Comparison of ENCODE assay signal across 22 cellular contexts in genomic region chr4:156939151-156939550, GRCh38. TPM values are rescaled to one million over a fixed set of nuclear protein-coding genes. Genes with fewer than 3 reads are reported as not detected.
A peak's percentile ranks its signal among the peaks of the same experiment; 100 is the strongest.
DNase-seq lines count a peak whose midpoint lies in the region; ATAC-seq, FAIRE-seq and TF ChIP-seq lines count a peak whose summit lies in the region.
"Had no signal": no experiment of that assay in that cellular context is flagged by ENCODE, and none has a peak within 500 bp of the region (broad histone marks: within the 10 kb centered on the region; RNA-seq: fewer than 3 reads in every experiment).

No MANE protein-coding gene starts in this region.

- H3K9me3 ChIP-seq in SK-N-SH, result no peaks in the 10 kb centered on the region
- H3K9me3 ChIP-seq in smooth muscle cell (replicated peaks; ENCODE audit: low read depth), result no peaks in the 10 kb centered on the region

- in situ Hi-C loops in astrocyte of the spinal cord (cut with HindIII; ENCODE audit: low sequenced_read_pairs), result no loop called here

- peaks cover 0 to 15% of the 10 kb centered on the region in 2 experiments for H3K36me3 ChIP-seq in SK-N-SH (replicated peaks in 1 of 2; ENCODE audit: control insufficient read depth in 1 of 2, insufficient read depth in 2 of 2, low read length in 1 of 2)
- H3K36me3 ChIP-seq in smooth muscle cell (ENCODE audit: low read depth), result no peaks in the 10 kb centered on the region

- H3K9me2 ChIP-seq in SK-N-SH, result no peaks in the 10 kb centered on the region

- FAIRE-seq in frontal cortex (lab: Jason Lieb, UNC), result no peak
- FAIRE-seq: GM12878, GM19239, HepG2 had no signal

- no peak for TF ChIP-seq RAD21 in SK-N-SH (IDR thresholded peaks at IDR 0.05; ENCODE audit: low read length)

- CTCF ChIA-PET in SK-N-SH (lab: Yijun Ruan, JAX), result no interaction called here

- TF ChIP-seq EP300 in SK-N-SH (IDR thresholded peaks at IDR 0.05; ENCODE audit: borderline replicate concordance in 1 of 2, low read depth in 1 of 2, low read length in 1 of 2), result no peak

- no peaks in the 10 kb centered on the region for H4K20me1 ChIP-seq in SK-N-SH (ENCODE audit: insufficient read depth)
- no peaks in the 10 kb centered on the region for H4K20me1 ChIP-seq in smooth muscle cell (ENCODE audit: low read depth)

- H2AFZ ChIP-seq in SK-N-SH (ENCODE audit: low read depth), result no peak overlapping the region
- H2AFZ ChIP-seq in smooth muscle cell (ENCODE audit: low read depth), result no peak overlapping the region
- H2AFZ ChIP-seq: GM23338 had no signal

- H3F3A ChIP-seq in SK-N-SH (replicated peaks; ENCODE audit: insufficient read depth) (peaks cover 31% of the 10 kb centered on the region), smooth muscle cell (ENCODE audit: low read depth) (peaks cover 3% of the 10 kb centered on the region)

- DNase-seq in SK-N-SH, result no peak
- peak; percentile 57 for DNase-seq in astrocyte of the spinal cord (ENCODE audit: low read depth, low spot score)
- DNase-seq in epithelial cell of esophagus (ENCODE audit: low read depth), result peak; percentile 58
- no peak for DNase-seq in smooth muscle cell (lab: John Stamatoyannopoulos, UW; ENCODE audit: unreplicated experiment)
- DNase-seq in frontal cortex (ENCODE audit: low spot score in 2 of 2), result no peak
- DNase-seq in superior temporal gyrus (ENCODE audit: extremely low spot score), result no peak
- DNase-seq: CD8-positive, alpha-beta T cell; DMS53; EL; KG1; NCI-H1694 treated with DMSO at 0.1 percent for 48 hours; NCI-H226; NCI-H524 treated with DMSO at 0.1 percent for 48 hours; SHP77 treated with DMSO at 0.1 percent for 48 hours had no signal

- TF ChIP-seq CTCF in SK-N-SH (IDR thresholded peaks at IDR 0.05) (no peak), astrocyte of the spinal cord (IDR thresholded peaks at IDR 0.05; ENCODE audit: low read depth, low read length) (no peak), epithelial cell of esophagus (IDR thresholded peaks at IDR 0.05; ENCODE audit: insufficient read depth, low read depth, low read length, missing control alignments) (no peak), smooth muscle cell (IDR thresholded peaks at IDR 0.05; ENCODE audit: borderline replicate concordance, insufficient read depth, poor library complexity, severe bottlenecking) (no peak)

- ATAC-seq in SK-N-SH treated with all-trans-retinoic acid at 6 μM for 48 hours, result no peak
- no peak for ATAC-seq in GM21528 (IDR thresholded peaks at IDR 0.05; ENCODE audit: low FRiP score, unreplicated experiment)
- ATAC-seq: CD8-positive, alpha-beta T cell; GM12878; GM23338; HCT116; HepG2 had no signal

- H3K27me3 ChIP-seq in SK-N-SH (ENCODE audit: insufficient read depth) (no peaks in the 10 kb centered on the region), smooth muscle cell (ENCODE audit: low read depth) (no peaks in the 10 kb centered on the region)

- POLR2A ChIA-PET in SK-N-SH (lab: Yijun Ruan, JAX), result no interaction called here

- no peak overlapping the region for H3K4me3 ChIP-seq in SK-N-SH (ENCODE audit: low read depth in 2 of 2, low read length in 1 of 2)
- H3K4me3 ChIP-seq in astrocyte of the spinal cord (ENCODE audit: low read depth, low read length), result no peak overlapping the region
- no peak overlapping the region for H3K4me3 ChIP-seq in epithelial cell of esophagus (ENCODE audit: low read length)
- H3K4me3 ChIP-seq in smooth muscle cell, result no peak overlapping the region
- H3K4me3 ChIP-seq: GM12878, GM23338 had no signal

- H3K9ac ChIP-seq in SK-N-SH (peak overlapping the region; percentile 2; the same call in 1 of the 2 replicates), smooth muscle cell (ENCODE audit: low read depth) (no peak overlapping the region)

- H3K27ac ChIP-seq in SK-N-SH (ENCODE audit: low read depth in 2 of 2, low read length in 1 of 2) (peak overlapping the region in 1 of 2 experiments; percentile 95; a peak in 3 of 4 replicates), smooth muscle cell (ENCODE audit: low read depth) (peak overlapping the region; percentile 99)
- H3K27ac ChIP-seq: 22Rv1 had no signal

- H3K4me2 ChIP-seq in SK-N-SH (peak overlapping the region; percentile 23; the same call in 1 of the 2 replicates), smooth muscle cell (no peak overlapping the region)
- H3K4me2 ChIP-seq: GM23338 had no signal

- H3K79me2 ChIP-seq in SK-N-SH (ENCODE audit: insufficient read depth) (peaks cover 95% of the 10 kb centered on the region), smooth muscle cell (ENCODE audit: low read depth) (peaks cover 96% of the 10 kb centered on the region)

- WGBS in SK-N-SH (ENCODE audit: low lambda C conversion rate), result 45% methylated on average over 3 of the region's 3 CpGs
- WGBS in smooth muscle cell (ENCODE audit: low lambda C conversion rate), result 90% methylated on average over 3 of the region's 3 CpGs

- H3K4me1 ChIP-seq in SK-N-SH (ENCODE audit: control insufficient read depth in 1 of 2, insufficient read depth in 2 of 2, low read depth in 1 of 2, low read length in 1 of 2) (peaks cover 0 to 45% of the 10 kb centered on the region in 2 experiments; a peak in 2 of 4 replicates), smooth muscle cell (ENCODE audit: low read depth) (peaks cover 15% of the 10 kb centered on the region)

TF ChIP-seq in SK-N-SH, 30 proteins besides CTCF, POLR2A, EP300 and RAD21:
- no peak for TF ChIP-seq NFIC (IDR thresholded peaks at IDR 0.05; ENCODE audit: borderline replicate concordance)
- TF ChIP-seq FOSL2 (IDR thresholded peaks at IDR 0.05; ENCODE audit: borderline replicate concordance, low read depth), result peak; percentile 18; the same call in 1 of the 2 replicates

TF ChIP-seq in SK-N-SH treated with all-trans-retinoic acid at 6 μM for 48 hours, 23 proteins besides CTCF, POLR2A, EP300 and RAD21:
- TF ChIP-seq RARB (CRISPR knock-in tag; IDR thresholded peaks at IDR 0.05) (no peak), CSDC2 (CRISPR knock-in tag; IDR thresholded peaks at IDR 0.05) (no peak), ZFP3 (CRISPR knock-in tag; IDR thresholded peaks at IDR 0.05) (no peak), ZNF8 (CRISPR knock-in tag; IDR thresholded peaks at IDR 0.05) (no peak), ARNTL (CRISPR knock-in tag; IDR thresholded peaks at IDR 0.05; ENCODE audit: borderline replicate concordance, low read depth) (no peak), TCF4 (CRISPR knock-in tag; IDR thresholded peaks at IDR 0.05; ENCODE audit: borderline replicate concordance) (no peak), ZNF70 (CRISPR knock-in tag; IDR thresholded peaks at IDR 0.05) (no peak), CREB5 (CRISPR knock-in tag; IDR thresholded peaks at IDR 0.05; ENCODE audit: low read depth) (no peak)
- TF ChIP-seq, protein P1, sequence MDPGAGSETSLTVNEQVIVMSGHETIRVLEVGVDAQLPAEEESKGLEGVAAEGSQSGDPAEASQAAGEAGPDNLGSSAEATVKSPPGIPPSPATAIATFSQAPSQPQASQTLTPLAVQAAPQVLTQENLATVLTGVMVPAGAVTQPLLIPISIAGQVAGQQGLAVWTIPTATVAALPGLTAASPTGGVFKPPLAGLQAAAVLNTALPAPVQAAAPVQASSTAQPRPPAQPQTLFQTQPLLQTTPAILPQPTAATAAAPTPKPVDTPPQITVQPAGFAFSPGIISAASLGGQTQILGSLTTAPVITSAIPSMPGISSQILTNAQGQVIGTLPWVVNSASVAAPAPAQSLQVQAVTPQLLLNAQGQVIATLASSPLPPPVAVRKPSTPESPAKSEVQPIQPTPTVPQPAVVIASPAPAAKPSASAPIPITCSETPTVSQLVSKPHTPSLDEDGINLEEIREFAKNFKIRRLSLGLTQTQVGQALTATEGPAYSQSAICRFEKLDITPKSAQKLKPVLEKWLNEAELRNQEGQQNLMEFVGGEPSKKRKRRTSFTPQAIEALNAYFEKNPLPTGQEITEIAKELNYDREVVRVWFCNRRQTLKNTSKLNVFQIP (CRISPR knock-in tag; IDR thresholded peaks at IDR 0.05; ENCODE audit: borderline replicate concordance, low read depth), result no peak
- TF ChIP-seq, protein P2, sequence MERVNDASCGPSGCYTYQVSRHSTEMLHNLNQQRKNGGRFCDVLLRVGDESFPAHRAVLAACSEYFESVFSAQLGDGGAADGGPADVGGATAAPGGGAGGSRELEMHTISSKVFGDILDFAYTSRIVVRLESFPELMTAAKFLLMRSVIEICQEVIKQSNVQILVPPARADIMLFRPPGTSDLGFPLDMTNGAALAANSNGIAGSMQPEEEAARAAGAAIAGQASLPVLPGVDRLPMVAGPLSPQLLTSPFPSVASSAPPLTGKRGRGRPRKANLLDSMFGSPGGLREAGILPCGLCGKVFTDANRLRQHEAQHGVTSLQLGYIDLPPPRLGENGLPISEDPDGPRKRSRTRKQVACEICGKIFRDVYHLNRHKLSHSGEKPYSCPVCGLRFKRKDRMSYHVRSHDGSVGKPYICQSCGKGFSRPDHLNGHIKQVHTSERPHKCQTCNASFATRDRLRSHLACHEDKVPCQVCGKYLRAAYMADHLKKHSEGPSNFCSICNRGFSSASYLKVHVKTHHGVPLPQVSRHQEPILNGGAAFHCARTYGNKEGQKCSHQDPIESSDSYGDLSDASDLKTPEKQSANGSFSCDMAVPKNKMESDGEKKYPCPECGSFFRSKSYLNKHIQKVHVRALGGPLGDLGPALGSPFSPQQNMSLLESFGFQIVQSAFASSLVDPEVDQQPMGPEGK (CRISPR knock-in tag; IDR thresholded peaks at IDR 0.05; ENCODE audit: borderline replicate concordance), result no peak

RNA-seq across cellular contexts. Expression of gene PDGFC, which starts 32.4 kb away (rescaled TPM):
- polyA plus RNA-seq in SK-N-SH (2012; rRNA removed), result 29.8 and 36.2 TPM in 2 replicates
- polyA plus RNA-seq in SK-N-SH (2012; cell fraction: cytosol; rRNA removed), result 37.7 and 40.7 TPM in 2 replicates
- 27.3 and 49.5 TPM in 2 replicates for polyA plus RNA-seq in SK-N-SH (2012; cell fraction: nucleus; rRNA removed)
- 135 and 165 TPM in 2 replicates for total RNA-seq in smooth muscle cell
- polyA plus RNA-seq in smooth muscle cell, result 56.5 and 77.8 TPM in 2 replicates
- 33.4 TPM for total RNA-seq in frontal cortex
- total RNA-seq: CD8-positive, alpha-beta T cell had no signal

Comparison
In these comparisons a context has a peak if more than half of its experiments do, and no peak if none do; other contexts are left out.
1. DNase-seq: peak in astrocyte of the spinal cord (single experiment) and epithelial cell of esophagus (single experiment); none in SK-N-SH (single experiment), smooth muscle cell (single experiment), frontal cortex (0 of 2) and superior temporal gyrus (single experiment).